ENCODE assay signal across 15 cellular contexts in the genomic region with DNA sequence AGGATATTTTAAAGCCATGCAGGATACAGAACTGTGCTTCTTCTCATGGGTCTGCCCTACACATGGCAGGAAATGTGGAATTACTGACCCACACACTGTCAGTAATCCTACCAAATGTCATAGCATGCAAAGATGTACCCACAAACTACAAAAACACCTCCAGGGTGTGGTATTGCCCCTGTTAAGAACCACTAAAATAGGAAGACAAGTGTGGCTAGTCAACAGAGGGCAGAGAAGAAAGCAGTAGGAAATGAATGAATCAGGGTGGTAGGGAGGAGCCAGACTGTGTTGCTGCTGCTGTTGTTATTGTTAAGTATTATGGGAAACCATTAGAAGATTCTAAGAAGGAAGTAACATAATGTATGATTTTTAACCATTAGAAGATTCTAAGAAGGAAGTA.
DNase-seq lines count a peak whose midpoint lies in the region; ATAC-seq and TF ChIP-seq lines count a peak whose summit lies in the region.
"Had no signal": no experiment of that assay in that cellular context is flagged by ENCODE, and none has a peak within 500 bp of the region (broad histone marks: within the 10 kb centered on the region; RNA-seq: fewer than 3 reads in every experiment).

No MANE protein-coding gene starts in this region.

- peak; percentile 90 to 95 for ATAC-seq in activated naive CD4-positive, alpha-beta T cell treated with anti-CD3 and anti-CD28 coated beads, Interleukin-2, amount 50 U/mL, for 72 hours
- ATAC-seq in upper lobe of right lung (peak; percentile 22), GM21529 (IDR thresholded peaks at IDR 0.05; ENCODE audit: unreplicated experiment) (no peak)

- peak overlapping the region; percentile 87 to 98 for H3K27ac Mint-ChIP-seq in activated naive CD4-positive, alpha-beta T cell treated with anti-CD3 and anti-CD28 coated beads, Interleukin-2, amount 50 U/mL, for 72 hours
- H3K27ac Mint-ChIP-seq: naive B cell had no signal

- H2AFZ ChIP-seq in MM.1S (ENCODE audit: low read length) = peak overlapping the region; percentile 13

- H3K9ac ChIP-seq in MM.1S (ENCODE audit: low read length) = peak overlapping the region; percentile 47; the same call in 1 of the 2 replicates

- H3F3A ChIP-seq in MM.1S (ENCODE audit: insufficient read depth, low read length) = peaks cover 31% of the 10 kb centered on the region

- DNase-seq in stimulated activated CD8-positive, alpha-beta memory T cell treated with anti-CD3 and anti-CD28 coated beads, Interleukin-12 subunit alpha, Interleukin-12 subunit beta, amount 100 ng/mL, for 1 hour (ENCODE audit: low read depth) = peak; percentile 2
- DNase-seq in stimulated activated CD8-positive, alpha-beta memory T cell treated with anti-CD3 and anti-CD28 coated beads, Interleukin-4, amount 100 ng/mL, for 48 hours = no peak
- peak; percentile 72 for DNase-seq in MM.1S
- no peak for DNase-seq in activated naive CD4-positive, alpha-beta T cell treated with anti-CD3 and anti-CD28 coated beads, Interleukin-2, amount 50 U/mL, for 72 hours (ENCODE audit: low spot score in 2 of 2)
- no peak for DNase-seq in upper lobe of right lung
- no peak for DNase-seq in DMS153 (lab: John Stamatoyannopoulos, UW)
- DNase-seq in iPS-NIHi11 (ENCODE audit: low spot score) = no peak
- DNase-seq: BE2C, KBM-7, naive B cell, NCI-H1436 treated with DMSO at 0.1 percent for 48 hours, NCI-H524 treated with DMSO at 0.1 percent for 48 hours had no signal

- TF ChIP-seq CTCF in MM.1S (IDR thresholded peaks at IDR 0.05; ENCODE audit: low read length) (peak; percentile 30; the same call in 1 of the 2 replicates), upper lobe of right lung (IDR thresholded peaks at IDR 0.05) (no peak)

- peaks cover 11 to 15% of the 10 kb centered on the region in 2 donors for H3K9me3 Mint-ChIP-seq in activated naive CD4-positive, alpha-beta T cell treated with anti-CD3 and anti-CD28 coated beads, Interleukin-2, amount 50 U/mL, for 72 hours

- no peak overlapping the region for H3K4me3 ChIP-seq in MM.1S (ENCODE audit: low read length)
- no peak overlapping the region for H3K4me3 ChIP-seq in upper lobe of right lung
- H3K4me3 ChIP-seq: suprapubic skin had no signal

- H3K4me1 ChIP-seq in MM.1S (ENCODE audit: low read length) (peaks cover 36% of the 10 kb centered on the region), upper lobe of right lung (no peaks in the 10 kb centered on the region)
- H3K4me1 ChIP-seq: BE2C, suprapubic skin had no signal

- no peaks in the 10 kb centered on the region for H3K79me2 ChIP-seq in MM.1S (ENCODE audit: low read length)

- H4K20me1 ChIP-seq in MM.1S (ENCODE audit: insufficient read depth, low read length) = no peaks in the 10 kb centered on the region

- H3K36me3 Mint-ChIP-seq in activated naive CD4-positive, alpha-beta T cell treated with anti-CD3 and anti-CD28 coated beads, Interleukin-2, amount 50 U/mL, for 72 hours = peaks cover 0 to 40% of the 10 kb centered on the region in 2 donors
- H3K36me3 Mint-ChIP-seq: naive B cell had no signal

- H3K9me3 ChIP-seq in MM.1S (replicated peaks; ENCODE audit: insufficient read depth, low read length) (no peaks in the 10 kb centered on the region), upper lobe of right lung (no peaks in the 10 kb centered on the region)
- H3K9me3 ChIP-seq: BE2C, suprapubic skin had no signal

- H3K27me3 ChIP-seq in MM.1S (replicated peaks; ENCODE audit: insufficient read depth, low read length) (no peaks in the 10 kb centered on the region), upper lobe of right lung (no peaks in the 10 kb centered on the region)
- H3K27me3 ChIP-seq: BE2C, suprapubic skin had no signal

- H3K36me3 ChIP-seq in MM.1S (replicated peaks; ENCODE audit: insufficient read depth, low read length) (no peaks in the 10 kb centered on the region), upper lobe of right lung (no peaks in the 10 kb centered on the region)
- H3K36me3 ChIP-seq: BE2C, suprapubic skin had no signal

- H3K4me2 ChIP-seq in MM.1S (ENCODE audit: low read depth, low read length) = peak overlapping the region; percentile 84

- H3K9me2 ChIP-seq in MM.1S (replicated peaks; ENCODE audit: insufficient read depth, low read length) = no peaks in the 10 kb centered on the region

- intact Hi-C loops in upper lobe of right lung (cut with DNase I) = no loop called here

- peak overlapping the region; percentile 96 for H3K27ac ChIP-seq in MM.1S (ENCODE audit: low read length)
- H3K27ac ChIP-seq in upper lobe of right lung = no peak overlapping the region
- H3K27ac ChIP-seq: RWPE1, suprapubic skin had no signal

Comparison
In these comparisons a context has a peak if more than half of its experiments do, and no peak if none do; other contexts are left out.
1. DNase-seq: peak in stimulated activated CD8-positive, alpha-beta memory T cell treated with anti-CD3 and anti-CD28 coated beads, Interleukin-12 subunit alpha, Interleukin-12 subunit beta, amount 100 ng/mL, for 1 hour (single experiment) and MM.1S (single experiment); none in stimulated activated CD8-positive, alpha-beta memory T cell treated with anti-CD3 and anti-CD28 coated beads, Interleukin-4, amount 100 ng/mL, for 48 hours (single experiment), activated naive CD4-positive, alpha-beta T cell treated with anti-CD3 and anti-CD28 coated beads, Interleukin-2, amount 50 U/mL, for 72 hours (0 of 2), upper lobe of right lung (single experiment), DMS153 (single experiment) and iPS-NIHi11 (single experiment).